Comparison of ENCODE assay signal across 10 cellular contexts in the genomic region with DNA sequence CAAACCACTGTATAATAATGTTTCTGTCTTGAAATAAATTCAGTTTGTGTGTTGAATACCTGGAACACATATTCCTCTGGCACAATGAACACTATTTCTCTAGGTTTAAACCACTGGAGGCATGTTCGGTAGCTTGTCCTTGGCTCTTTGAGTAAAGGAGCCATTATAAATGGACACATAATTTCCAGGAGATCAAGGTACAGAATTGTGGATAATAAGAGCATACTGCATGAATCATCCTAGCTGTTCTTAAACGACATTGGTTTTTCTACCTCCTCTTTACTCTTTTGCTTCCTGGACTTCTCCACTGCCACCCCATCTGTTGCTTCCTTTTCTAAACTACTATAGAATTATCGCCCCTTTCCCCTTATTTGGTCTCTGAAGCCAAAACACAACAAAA. TPM values are rescaled to one million over a fixed set of nuclear protein-coding genes. Genes with fewer than 3 reads are reported as not detected.
DNase-seq lines count a peak whose midpoint lies in the region; ATAC-seq and TF ChIP-seq lines count a peak whose summit lies in the region.
"Had no signal": no experiment of that assay in that cellular context is flagged by ENCODE, and none has a peak within 500 bp of the region (broad histone marks: within the 10 kb centered on the region; RNA-seq: fewer than 3 reads in every experiment).

No MANE protein-coding gene starts in this region.

- no peaks in the 10 kb centered on the region for H3K9me3 ChIP-seq in CD4-positive, CD25-positive, alpha-beta regulatory T cell (ENCODE audit: control insufficient read depth in 2 of 2, low read length in 2 of 2)
- no peaks in the 10 kb centered on the region for H3K9me3 ChIP-seq in KOPT-K1 (ENCODE audit: insufficient read depth, low read length, poor library complexity, severe bottlenecking)
- H3K9me3 ChIP-seq in effector memory CD4-positive, alpha-beta T cell (ENCODE audit: control insufficient read depth, low read length), result no peaks in the 10 kb centered on the region
- no peaks in the 10 kb centered on the region for H3K9me3 ChIP-seq in neural progenitor cell (ENCODE audit: low read depth)

- in situ Hi-C loops in KBM-7 (cut with MboI; ENCODE audit: low pct_unique_long_range_greater_than_20kb, low sequenced_read_pairs), result no loop called here

- H2AFZ ChIP-seq in neural progenitor cell (replicated peaks), result no peak overlapping the region

- no peak for ATAC-seq in CD4-positive, CD25-positive, alpha-beta regulatory T cell (ENCODE audit: low read depth in 2 of 2)
- no peak for ATAC-seq in HG02870 (IDR thresholded peaks at IDR 0.05; ENCODE audit: unreplicated experiment)

- H3K27me3 ChIP-seq in CD4-positive, CD25-positive, alpha-beta regulatory T cell (ENCODE audit: control insufficient read depth, insufficient read depth, low read length), result no peaks in the 10 kb centered on the region
- no peaks in the 10 kb centered on the region for H3K27me3 ChIP-seq in effector memory CD4-positive, alpha-beta T cell (replicated peaks; ENCODE audit: control insufficient read depth, insufficient read depth, low read length, poor library complexity, severe bottlenecking)
- no peaks in the 10 kb centered on the region for H3K27me3 ChIP-seq in neural progenitor cell

- H3K4me2 ChIP-seq in neural progenitor cell, result peak overlapping the region; percentile 100

- H3K4me1 ChIP-seq in CD4-positive, CD25-positive, alpha-beta regulatory T cell (ENCODE audit: control insufficient read depth, insufficient read depth, low read length, poor library complexity, severe bottlenecking), result peaks cover 9% of the 10 kb centered on the region
- peaks cover 9% of the 10 kb centered on the region for H3K4me1 ChIP-seq in effector memory CD4-positive, alpha-beta T cell (ENCODE audit: control insufficient read depth, insufficient read depth, low read length, poor library complexity, severe bottlenecking)
- H3K4me1 ChIP-seq in neural progenitor cell, result peaks cover 24% of the 10 kb centered on the region

- H3K4me3 ChIP-seq in CD4-positive, CD25-positive, alpha-beta regulatory T cell (ENCODE audit: low read depth, low read length), result peak overlapping the region; percentile 93
- peak overlapping the region; percentile 80 for H3K4me3 ChIP-seq in effector memory CD4-positive, alpha-beta T cell (ENCODE audit: insufficient read depth, low read depth, low read length, poor library complexity, severe bottlenecking)
- peak overlapping the region; percentile 98 for H3K4me3 ChIP-seq in neural progenitor cell

- H3K27me3 Mint-ChIP-seq in CD4-positive, CD25-positive, alpha-beta regulatory T cell, result no peaks in the 10 kb centered on the region
- no peaks in the 10 kb centered on the region for H3K27me3 Mint-ChIP-seq in neural progenitor cell (ENCODE audit: insufficient read depth, low read depth)
- H3K27me3 Mint-ChIP-seq: activated naive CD8-positive, alpha-beta T cell treated with anti-CD3 and anti-CD28 coated beads for 36 hours had no signal

- H3K79me2 ChIP-seq in neural progenitor cell (ENCODE audit: low read depth), result peaks cover 60% of the 10 kb centered on the region

- peaks cover 7% of the 10 kb centered on the region for H4K20me1 ChIP-seq in neural progenitor cell (ENCODE audit: low read depth)

- no peak overlapping the region for H3K4me3 Mint-ChIP-seq in CD4-positive, CD25-positive, alpha-beta regulatory T cell
- H3K4me3 Mint-ChIP-seq in neural progenitor cell, result no peak overlapping the region
- H3K4me3 Mint-ChIP-seq: activated naive CD8-positive, alpha-beta T cell treated with anti-CD3 and anti-CD28 coated beads for 36 hours had no signal

- no peaks in the 10 kb centered on the region for H3K36me3 Mint-ChIP-seq in CD4-positive, CD25-positive, alpha-beta regulatory T cell
- H3K36me3 Mint-ChIP-seq in neural progenitor cell, result peaks cover 1% of the 10 kb centered on the region
- H3K36me3 Mint-ChIP-seq: activated naive CD8-positive, alpha-beta T cell treated with anti-CD3 and anti-CD28 coated beads for 36 hours had no signal

- peaks cover 0 to 19% (median 13%) of the 10 kb centered on the region in 4 donors for H3K4me1 Mint-ChIP-seq in CD4-positive, CD25-positive, alpha-beta regulatory T cell
- H3K4me1 Mint-ChIP-seq in neural progenitor cell, result peaks cover 30% of the 10 kb centered on the region

- TF ChIP-seq CTCF in neural progenitor cell (IDR thresholded peaks at IDR 0.05), result no peak

- no peak overlapping the region for H3K27ac ChIP-seq in CD4-positive, CD25-positive, alpha-beta regulatory T cell (ENCODE audit: insufficient read depth, low read length, poor library complexity, severe bottlenecking)
- H3K27ac ChIP-seq in KOPT-K1 (ENCODE audit: low read depth, low read length, poor library complexity, severe bottlenecking), result peak overlapping the region; percentile 75
- no peak overlapping the region for H3K27ac ChIP-seq in effector memory CD4-positive, alpha-beta T cell (ENCODE audit: insufficient read depth, low read length, poor library complexity, severe bottlenecking)
- H3K27ac ChIP-seq in neural progenitor cell, result no peak overlapping the region

- no peaks in the 10 kb centered on the region for H3K9me3 Mint-ChIP-seq in CD4-positive, CD25-positive, alpha-beta regulatory T cell
- H3K9me3 Mint-ChIP-seq in neural progenitor cell, result no peaks in the 10 kb centered on the region
- H3K9me3 Mint-ChIP-seq: activated naive CD8-positive, alpha-beta T cell treated with anti-CD3 and anti-CD28 coated beads for 36 hours had no signal

- no peak for DNase-seq in CD4-positive, CD25-positive, alpha-beta regulatory T cell
- DNase-seq in effector memory CD4-positive, alpha-beta T cell, result no peak
- DNase-seq in neural progenitor cell (ENCODE audit: low spot score) (no peak), KBM-7 (no peak), NCI-H1417 treated with DMSO at 0.1 percent for 48 hours (lab: John Stamatoyannopoulos, UW) (no peak), NCI-H524 treated with DMSO at 0.1 percent for 48 hours (lab: John Stamatoyannopoulos, UW) (no peak)
- DNase-seq: activated naive CD8-positive, alpha-beta T cell treated with anti-CD3 and anti-CD28 coated beads for 36 hours; stimulated activated naive CD4-positive, alpha-beta T cell treated with Interleukin-2 at 50 U/mL for 16 hours had no signal

- peak overlapping the region in 1 of 3 donors; percentile 79 for H3K27ac Mint-ChIP-seq in CD4-positive, CD25-positive, alpha-beta regulatory T cell
- no peak overlapping the region for H3K27ac Mint-ChIP-seq in neural progenitor cell
- H3K27ac Mint-ChIP-seq: activated naive CD8-positive, alpha-beta T cell treated with anti-CD3 and anti-CD28 coated beads for 36 hours had no signal

- no peaks in the 10 kb centered on the region for H3K36me3 ChIP-seq in CD4-positive, CD25-positive, alpha-beta regulatory T cell (ENCODE audit: control insufficient read depth, insufficient read depth, low read length)
- H3K36me3 ChIP-seq in KOPT-K1 (ENCODE audit: insufficient read depth, low read length), result 0 out of 2 replicates have a peak, but pooled peaks cover 6% of the 10 kb centered on the region
- no peaks in the 10 kb centered on the region for H3K36me3 ChIP-seq in effector memory CD4-positive, alpha-beta T cell (ENCODE audit: control insufficient read depth, insufficient read depth, low read length)
- no peaks in the 10 kb centered on the region for H3K36me3 ChIP-seq in neural progenitor cell

- H3F3A ChIP-seq in neural progenitor cell (ENCODE audit: low read depth), result peaks cover 9% of the 10 kb centered on the region

- H3K9ac ChIP-seq in neural progenitor cell, result peak overlapping the region; percentile 74

RNA-seq across cellular contexts. Expression of gene CENPW, which starts 1.2 kb away (rescaled TPM):
- total RNA-seq in CD4-positive, CD25-positive, alpha-beta regulatory T cell, result 4.5 TPM
- 1 to 10 TPM; 3.3 to 9.4 (median 5.5) TPM for polyA plus RNA-seq in CD4-positive, CD25-positive, alpha-beta regulatory T cell
- total RNA-seq in neural progenitor cell (ENCODE audit: low replicate concordance), result 23.7 and 47.5 TPM in 2 replicates
